In genomic region chr6:34459899-34460593, GRCh38 we compare ENCODE assay signal across 8 cellular contexts. TPM values are rescaled to one million over a fixed set of nuclear protein-coding genes. Genes with fewer than 3 reads are reported as not detected.
A peak's percentile ranks its signal among the peaks of the same experiment; 100 is the strongest.
DNase-seq lines count a peak whose midpoint lies in the region; ATAC-seq, FAIRE-seq and TF ChIP-seq lines count a peak whose summit lies in the region.

No MANE protein-coding gene starts in this region.

- peak; percentile 57 for DNase-seq in ACHN
- DNase-seq in GM12891 (ENCODE audit: insufficient read length, low spot score), result peak; percentile 52
- peak; percentile 80 for DNase-seq in NCI-H69 (lab: John Stamatoyannopoulos, UW)
- DNase-seq in activated CD4-positive, alpha-beta memory T cell treated with anti-CD3 and anti-CD28 coated beads, Interleukin-2, amount 10 ng/mL, durations not matched to agents 7 days and 5 days, result peak; percentile 59
- peak; percentile 6 for DNase-seq in epithelial cell of proximal tubule (ENCODE audit: low read depth)
- no peak for DNase-seq in 8988T

- H3K9me3 ChIP-seq in neural cell (ENCODE audit: low read length), result no peaks in the 10 kb centered on the region

- ATAC-seq in HG03457 (IDR thresholded peaks at IDR 0.05; ENCODE audit: unreplicated experiment), result no peak

- CTCF ChIA-PET in activated CD4-positive, alpha-beta memory T cell treated with anti-CD3 and anti-CD28 coated beads, Interleukin-2, amount 10 ng/mL, durations not matched to agents 7 days and 5 days (lab: Charles Lee), result interaction anchor here (0.6 to 7.9 kb wide), 22 partner anchors 12 to 680 kb away, joined by 3 to 79 read pairs (median 4); partner anchors contain the start of gene SMIM29

- no peaks in the 10 kb centered on the region for H3K79me2 ChIP-seq in neural cell (replicated peaks; ENCODE audit: insufficient read depth, low read length)

- POLR2A ChIA-PET in activated CD4-positive, alpha-beta memory T cell treated with anti-CD3 and anti-CD28 coated beads, Interleukin-2, amount 10 ng/mL, durations not matched to agents 7 days and 5 days (lab: Charles Lee), result interaction anchor here (1.9 kb wide), 1 partner anchor 148 kb away, joined by 6 read pairs; no protein-coding TSS in a partner anchor

- no peak overlapping the region for H2AFZ ChIP-seq in neural cell (ENCODE audit: low read depth, low read length)

- no peak overlapping the region for H3K4me2 ChIP-seq in neural cell (ENCODE audit: low read length)

- no peaks in the 10 kb centered on the region for H4K20me1 ChIP-seq in neural cell (ENCODE audit: insufficient read depth)

- H3K36me3 Mint-ChIP-seq in activated CD4-positive, alpha-beta memory T cell treated with anti-CD3 and anti-CD28 coated beads, Interleukin-2, amount 10 ng/mL, durations not matched to agents 7 days and 5 days (ENCODE audit: low read depth), result no peaks in the 10 kb centered on the region

- peak; percentile 87 for TF ChIP-seq RAD21 in neural cell (conservative IDR thresholded peaks at IDR 0.05)

- H3K27ac Mint-ChIP-seq in activated CD4-positive, alpha-beta memory T cell treated with anti-CD3 and anti-CD28 coated beads, Interleukin-2, amount 10 ng/mL, durations not matched to agents 7 days and 5 days, result no peak overlapping the region

- TF ChIP-seq EP300 in neural cell (conservative IDR thresholded peaks at IDR 0.05; ENCODE audit: poor library complexity, severe bottlenecking), result no peak

- TF ChIP-seq CTCF in epithelial cell of proximal tubule (conservative IDR thresholded peaks at IDR 0.05; ENCODE audit: low read depth, low read length), result peak; percentile 76
- TF ChIP-seq CTCF in neural cell (IDR thresholded peaks at IDR 0.05; ENCODE audit: poor library complexity, severe bottlenecking), result peak; percentile 82

- no peak overlapping the region for H3K4me3 Mint-ChIP-seq in activated CD4-positive, alpha-beta memory T cell treated with anti-CD3 and anti-CD28 coated beads, Interleukin-2, amount 10 ng/mL, durations not matched to agents 7 days and 5 days

- H3K4me3 ChIP-seq in epithelial cell of proximal tubule (ENCODE audit: low read depth, low read length) (no peak overlapping the region), neural cell (ENCODE audit: low read length) (no peak overlapping the region)

- H3K9ac ChIP-seq in neural cell (ENCODE audit: low read length), result no peak overlapping the region

- H3K36me3 ChIP-seq in neural cell (ENCODE audit: insufficient read depth, low read length), result no peaks in the 10 kb centered on the region

- no peak overlapping the region for H3K27ac ChIP-seq in neural cell (ENCODE audit: low read length)

- H3F3A ChIP-seq in neural cell (ENCODE audit: insufficient read depth, low read length, poor library complexity, severe bottlenecking), result no peaks in the 10 kb centered on the region

- no peak for TF ChIP-seq POLR2A in GM12891 (IDR thresholded peaks at IDR 0.05; ENCODE audit: low read depth, low read length)

- in situ Hi-C loops in ACHN (cut with HindIII; ENCODE audit: low pct_ligation_motif_present, low pct_unique_long_range_greater_than_20kb, low sequenced_read_pairs), result no loop called here

- no peaks in the 10 kb centered on the region for H3K9me3 Mint-ChIP-seq in activated CD4-positive, alpha-beta memory T cell treated with anti-CD3 and anti-CD28 coated beads, Interleukin-2, amount 10 ng/mL, durations not matched to agents 7 days and 5 days

- peaks cover 16% of the 10 kb centered on the region for H3K27me3 Mint-ChIP-seq in activated CD4-positive, alpha-beta memory T cell treated with anti-CD3 and anti-CD28 coated beads, Interleukin-2, amount 10 ng/mL, durations not matched to agents 7 days and 5 days

- peaks cover under 1% of the 10 kb centered on the region for H3K27me3 ChIP-seq in neural cell (ENCODE audit: insufficient read depth, low read depth, low read length)

- H3K4me1 Mint-ChIP-seq in activated CD4-positive, alpha-beta memory T cell treated with anti-CD3 and anti-CD28 coated beads, Interleukin-2, amount 10 ng/mL, durations not matched to agents 7 days and 5 days, result no peaks in the 10 kb centered on the region

- no peaks in the 10 kb centered on the region for H3K9me2 ChIP-seq in neural cell (ENCODE audit: insufficient read depth, low read length)

- peak; percentile 73 for FAIRE-seq in GM12891 (lab: Jason Lieb, UNC)

TF ChIP-seq in GM12891, 5 proteins besides CTCF, POLR2A, EP300 and RAD21:
- no peak for TF ChIP-seq POLR2AphosphoS5 (IDR thresholded peaks at IDR 0.05; ENCODE audit: low read depth, low read length)
- TF ChIP-seq POU2F2 (IDR thresholded peaks at IDR 0.05; ENCODE audit: low read depth, low read length), result no peak
- no peak for TF ChIP-seq SPI1 (IDR thresholded peaks at IDR 0.05; ENCODE audit: low read depth, low read length)
- TF ChIP-seq TAF1 (IDR thresholded peaks at IDR 0.05; ENCODE audit: low read depth, low read length), result no peak
- TF ChIP-seq PAX5 (IDR thresholded peaks at IDR 0.05; ENCODE audit: insufficient read depth, low read length, severe bottlenecking), result no peak
TF ChIP-seq in GM12891: peak in this region for 0.

TF ChIP-seq in neural cell, 6 proteins besides CTCF, POLR2A, EP300 and RAD21:
- TF ChIP-seq TAF1 (IDR thresholded peaks at IDR 0.05; ENCODE audit: low read depth), result no peak
- TF ChIP-seq REST (IDR thresholded peaks at IDR 0.05; ENCODE audit: borderline replicate concordance), result no peak
- TF ChIP-seq SMC3 (conservative IDR thresholded peaks at IDR 0.05; ENCODE audit: poor library complexity), result peak; percentile 84

RNA-seq across cellular contexts. Expression of gene PACSIN1, which starts 5.8 kb away (rescaled TPM):
- 0.18 TPM for polyA plus RNA-seq in GM12891 (2012; ENCODE audit: low read depth, missing spikeins)
- 1 to 10 TPM; 1.8 to 2.2 TPM for total RNA-seq in activated CD4-positive, alpha-beta memory T cell treated with anti-CD3 and anti-CD28 coated beads, Interleukin-2, amount 10 ng/mL, durations not matched to agents 7 days and 5 days
- 0.07 and 1.9 TPM in 2 replicates for total RNA-seq in epithelial cell of proximal tubule
- polyA plus RNA-seq in neural cell, result 3.1 and 5.7 TPM in 2 replicates
- polyA minus RNA-seq in neural cell, result 1.9 and 2.4 TPM in 2 replicates

RNA-seq across cellular contexts. Expression of gene RPS10, which starts 34.2 kb away (rescaled TPM):
- polyA plus RNA-seq in GM12891 (2012; ENCODE audit: low read depth, missing spikeins), result 4,277 TPM
- total RNA-seq in activated CD4-positive, alpha-beta memory T cell treated with anti-CD3 and anti-CD28 coated beads, Interleukin-2, amount 10 ng/mL, durations not matched to agents 7 days and 5 days, result 1,000 to 10,000 TPM; 1,296 to 1,320 TPM
- 4,229 and 5,669 TPM in 2 replicates for total RNA-seq in epithelial cell of proximal tubule
- 3,258 and 3,413 TPM in 2 replicates for polyA plus RNA-seq in neural cell
- 989 and 999 TPM in 2 replicates for polyA minus RNA-seq in neural cell
